Comparison of ENCODE assay signal across 8 cellular contexts in the genomic region with DNA sequence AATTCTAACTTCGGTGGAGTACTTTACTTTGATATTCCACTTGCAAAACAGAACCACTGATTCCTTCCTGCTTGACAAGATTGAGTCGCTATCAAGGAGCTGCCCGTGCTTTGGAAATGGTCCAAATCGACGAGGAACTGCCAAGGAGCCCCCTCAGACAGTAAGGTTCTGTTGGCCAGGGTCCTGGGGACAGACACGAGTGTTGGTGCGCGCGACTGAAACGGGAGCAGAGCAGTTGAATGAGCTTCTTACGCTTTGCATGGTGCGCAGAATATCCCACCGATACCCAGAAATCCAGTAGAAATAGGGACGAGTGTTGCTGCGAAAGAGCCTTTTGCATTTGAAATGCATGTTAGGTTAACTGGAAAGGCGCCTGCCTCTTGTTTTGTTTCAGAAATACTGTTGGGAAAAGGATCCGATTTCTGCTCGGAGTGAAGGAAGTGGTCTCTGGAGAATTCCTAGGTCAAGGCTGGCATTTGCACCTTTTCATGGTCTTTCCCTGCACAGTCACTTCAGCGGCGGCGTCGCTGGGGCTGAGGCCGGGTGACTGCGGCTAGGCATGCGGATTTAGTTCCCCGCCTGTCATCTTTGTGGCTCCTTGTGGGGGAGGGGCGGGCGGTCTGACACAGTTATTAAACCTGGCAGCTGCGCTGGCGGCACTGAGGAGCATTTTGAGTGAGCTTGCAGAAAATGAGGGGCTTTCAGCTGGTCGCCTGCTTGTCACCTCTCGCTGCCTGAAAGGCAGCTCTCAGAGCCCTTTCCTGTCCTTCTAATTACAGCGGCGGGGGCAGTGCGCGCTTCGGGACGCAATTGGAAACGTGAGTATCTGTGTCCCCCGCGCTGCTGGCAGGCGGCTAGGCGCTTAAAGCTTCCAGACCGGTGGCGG. TPM values are rescaled to one million over a fixed set of nuclear protein-coding genes. Genes with fewer than 3 reads are reported as not detected.
DNase-seq lines count a peak whose midpoint lies in the region; ATAC-seq, FAIRE-seq and TF ChIP-seq lines count a peak whose summit lies in the region.

No MANE protein-coding gene starts in this region.

- POLR2A ChIA-PET in activated CD4-positive, alpha-beta memory T cell treated with anti-CD3 and anti-CD28 coated beads for 36 hours (lab: Charles Lee) = interaction anchor here (0.9 kb wide), 1 partner anchor 37 kb away, joined by 4 read pairs; no protein-coding TSS in a partner anchor

- no peaks in the 10 kb centered on the region for H3K36me3 ChIP-seq in ectodermal cell (ENCODE audit: control insufficient read depth, insufficient read depth, low read length)
- no peaks in the 10 kb centered on the region for H3K36me3 ChIP-seq in mesodermal cell (ENCODE audit: control insufficient read depth, insufficient read depth, low read length)

- H3K4me1 ChIP-seq in ectodermal cell (ENCODE audit: control insufficient read depth, insufficient read depth, low read length) = peaks cover 26% of the 10 kb centered on the region
- H3K4me1 ChIP-seq in mesodermal cell (ENCODE audit: control insufficient read depth, insufficient read depth, low read length, poor library complexity, severe bottlenecking) = peaks cover 4% of the 10 kb centered on the region

- peak; percentile 13 for ATAC-seq in HG03039 (IDR thresholded peaks at IDR 0.05; ENCODE audit: unreplicated experiment)

- H3K27me3 ChIP-seq in ectodermal cell (ENCODE audit: control insufficient read depth, insufficient read depth, low read length, poor library complexity, severe bottlenecking) = peaks cover 46% of the 10 kb centered on the region

- H3K27ac ChIP-seq in ectodermal cell (ENCODE audit: insufficient read depth, low read depth, low read length, poor library complexity, severe bottlenecking) (peak overlapping the region; percentile 45), mesodermal cell (ENCODE audit: low read depth, low read length, severe bottlenecking) (peak overlapping the region; percentile 76)

- H3K27me3 Mint-ChIP-seq in activated CD4-positive, alpha-beta memory T cell treated with anti-CD3 and anti-CD28 coated beads for 36 hours = peaks cover 2% of the 10 kb centered on the region

- H3K9me3 Mint-ChIP-seq in activated CD4-positive, alpha-beta memory T cell treated with anti-CD3 and anti-CD28 coated beads for 36 hours = no peaks in the 10 kb centered on the region

- intact Hi-C loops in activated CD4-positive, alpha-beta memory T cell treated with anti-CD3 and anti-CD28 coated beads for 36 hours (cut with micrococcal nuclease) = loop anchor here (2.0 to 5.0 kb wide), 5 partner anchors 38 to 420 kb away; a partner anchor contains a TSS

- no peaks in the 10 kb centered on the region for H3K9me3 ChIP-seq in ectodermal cell (ENCODE audit: control insufficient read depth, low read length)
- H3K9me3 ChIP-seq in mesodermal cell (ENCODE audit: control insufficient read depth, low read length) = no peaks in the 10 kb centered on the region

- no peak for FAIRE-seq in HTR-8/SVneo (lab: Jason Lieb, UNC)

- H3K4me3 ChIP-seq in ectodermal cell (ENCODE audit: insufficient read depth, low read depth, low read length) (peak overlapping the region; percentile 40), mesodermal cell (ENCODE audit: extremely low read depth, insufficient read depth, low read length, poor library complexity, severe bottlenecking) (peak overlapping the region; percentile 53)

- H3K36me3 Mint-ChIP-seq in activated CD4-positive, alpha-beta memory T cell treated with anti-CD3 and anti-CD28 coated beads for 36 hours = no peaks in the 10 kb centered on the region

- peak overlapping the region; percentile 78 for H3K4me3 Mint-ChIP-seq in activated CD4-positive, alpha-beta memory T cell treated with anti-CD3 and anti-CD28 coated beads for 36 hours

- peak overlapping the region; percentile 83 for H3K27ac Mint-ChIP-seq in activated CD4-positive, alpha-beta memory T cell treated with anti-CD3 and anti-CD28 coated beads for 36 hours

- in situ Hi-C loops in GM13977 (cut with MboI; ENCODE audit: low pct_unique_long_range_greater_than_20kb, low sequenced_read_pairs, unreplicated experiment) = no loop called here

- H3K4me1 Mint-ChIP-seq in activated CD4-positive, alpha-beta memory T cell treated with anti-CD3 and anti-CD28 coated beads for 36 hours (ENCODE audit: low read depth) = peaks cover 49% of the 10 kb centered on the region

- CTCF ChIA-PET in activated CD4-positive, alpha-beta memory T cell treated with anti-CD3 and anti-CD28 coated beads for 36 hours (lab: Charles Lee) = interaction anchor here (1.0 to 1.3 kb wide), 3 partner anchors 10 to 166 kb away, joined by 3 to 8 read pairs (median 3); no protein-coding TSS in a partner anchor

- no peak for TF ChIP-seq CTCF in GM13977 (IDR thresholded peaks at IDR 0.05; ENCODE audit: extremely low read depth, insufficient read depth, missing control alignments)

- DNase-seq in GM13977 (ENCODE audit: low spot score) (peak; percentile 39), NCI-H2196 treated with DMSO at 0.1 percent for 48 hours (lab: John Stamatoyannopoulos, UW; ENCODE audit: unreplicated experiment) (peak; percentile 49), HTR-8/SVneo (ENCODE audit: insufficient read length, low spot score) (no peak)
- DNase-seq in activated CD4-positive, alpha-beta memory T cell treated with anti-CD3 and anti-CD28 coated beads for 36 hours = peak; percentile 87
- peak; percentile 54 to 63 for DNase-seq in stimulated activated CD8-positive, alpha-beta memory T cell treated with anti-CD3 and anti-CD28 coated beads, Interleukin-15, amount 100 ng/mL, for 48 hours (ENCODE audit: low read depth in 2 of 2)

- 1% methylated on average over 45 of the region's 45 CpGs for WGBS in ectodermal cell, 2 experiments
- 0% methylated on average over 39 to 44 of the region's 45 CpGs for WGBS in mesodermal cell (ENCODE audit: insufficient coverage in 2 of 2), 2 experiments

RNA-seq across cellular contexts. Expression of a gene that starts 51.5 kb away (rescaled TPM):
- 1 to 10 TPM; 1.7 to 2.9 TPM for total RNA-seq in activated CD4-positive, alpha-beta memory T cell treated with anti-CD3 and anti-CD28 coated beads for 36 hours
- polyA plus RNA-seq in ectodermal cell (2013, experiment 1 of 4) = 73.0 TPM
- polyA plus RNA-seq in ectodermal cell (2013, experiment 2 of 4) = 74.3 TPM
- polyA plus RNA-seq in ectodermal cell (2013, experiment 3 of 4) = 61.4 TPM
- polyA plus RNA-seq in ectodermal cell (2013, experiment 4 of 4) = 65.9 TPM
- 24.0 TPM for polyA plus RNA-seq in mesodermal cell (2013, experiment 1 of 2)
- 22.8 TPM for polyA plus RNA-seq in mesodermal cell (2013, experiment 2 of 2)
